ENCODE assay signal across 20 cellular contexts in genomic region chr6:112149236-112149635, GRCh38.
DNase-seq lines count a peak whose midpoint lies in the region; TF ChIP-seq lines count a peak whose summit lies in the region.
"Had no signal": no experiment of that assay in that cellular context is flagged by ENCODE, and none has a peak within 500 bp of the region (broad histone marks: within the 10 kb centered on the region; RNA-seq: fewer than 3 reads in every experiment).

No MANE protein-coding gene starts in this region.

- H3K9me2 ChIP-seq in GM23248 (ENCODE audit: insufficient read depth): no peaks in the 10 kb centered on the region

- no peaks in the 10 kb centered on the region for H4K20me1 ChIP-seq in GM23248 (ENCODE audit: insufficient read depth)

- peak overlapping the region; percentile 0 for H3K4me2 ChIP-seq in GM23248 (ENCODE audit: unreplicated experiment)
- H3K4me2 ChIP-seq: KMS-11 had no signal

- peak overlapping the region; percentile 65 for H3K9ac ChIP-seq in GM23248
- H3K9ac ChIP-seq: KMS-11 had no signal

- TF ChIP-seq CTCF in right atrium auricular region (IDR thresholded peaks at IDR 0.05): no peak
- no peak for TF ChIP-seq CTCF in stomach (IDR thresholded peaks at IDR 0.05)
- TF ChIP-seq CTCF in adrenal gland (IDR thresholded peaks at IDR 0.05): no peak

- TF ChIP-seq EP300 in stomach (IDR thresholded peaks at IDR 0.05): no peak

- 15 to 22% methylated on average over 1 of the region's 1 CpG for WGBS in GM23248 (ENCODE audit: low coverage in 1 of 2, low lambda C conversion rate in 2 of 2, missing lambda C conversion rate in 2 of 2), 2 experiments
- WGBS in stomach, 5 donors: 20 to 56% (median 35%) methylated on average over 1 of the region's 1 CpG
- 26 to 68% (median 35%) methylated on average over 1 of the region's 1 CpG for WGBS in adrenal gland, 4 donors

- in situ Hi-C loops in GM23248 (cut with MboI): no loop called here

- H3K27me3 ChIP-seq in GM23248 (replicated peaks; ENCODE audit: insufficient read depth) (no peaks in the 10 kb centered on the region), right atrium auricular region (no peaks in the 10 kb centered on the region), stomach (no peaks in the 10 kb centered on the region), adrenal gland (no peaks in the 10 kb centered on the region)
- H3K27me3 ChIP-seq: BE2C, neutrophil had no signal

- no peaks in the 10 kb centered on the region for H3K79me2 ChIP-seq in GM23248 (ENCODE audit: insufficient read depth)

- TF ChIP-seq POLR2A in stomach (IDR thresholded peaks at IDR 0.05): no peak
- TF ChIP-seq POLR2A in adrenal gland (IDR thresholded peaks at IDR 0.05): no peak

- H3K36me3 ChIP-seq in GM23248 (ENCODE audit: low read depth): peaks cover 90% of the 10 kb centered on the region
- peaks cover 23% of the 10 kb centered on the region for H3K36me3 ChIP-seq in right atrium auricular region
- H3K36me3 ChIP-seq in stomach: peaks cover 0 to 40% (median 23%) of the 10 kb centered on the region in 4 donors
- no peaks in the 10 kb centered on the region for H3K36me3 ChIP-seq in adrenal gland (replicated peaks in 1 of 2)
- H3K36me3 ChIP-seq: BE2C, neutrophil had no signal

- H3K4me1 ChIP-seq in GM23248 (ENCODE audit: insufficient read depth) (peaks cover 54% of the 10 kb centered on the region), right atrium auricular region (peaks cover 0 to 12% of the 10 kb centered on the region in 2 donors), stomach (peaks cover 0 to 18% (median 0%) of the 10 kb centered on the region in 4 donors), adrenal gland (replicated peaks in 1 of 2) (no peaks in the 10 kb centered on the region)

- H3K9me3 ChIP-seq in GM23248 (ENCODE audit: low read depth): no peaks in the 10 kb centered on the region
- no peaks in the 10 kb centered on the region for H3K9me3 ChIP-seq in right atrium auricular region
- H3K9me3 ChIP-seq in stomach: no peaks in the 10 kb centered on the region
- no peaks in the 10 kb centered on the region for H3K9me3 ChIP-seq in adrenal gland (replicated peaks in 1 of 3)
- H3K9me3 ChIP-seq: BE2C, neutrophil had no signal

- DNase-seq in GM23248 (no peak), RPMI7951 (ENCODE audit: low read depth) (peak; percentile 10), right atrium auricular region (ENCODE audit: low spot score) (no peak), stomach (no peak), adrenal gland (no peak), NCI-H146 (lab: John Stamatoyannopoulos, UW) (no peak), NOMO-1 treated with DMSO at 0.1 percent for 48 hours (lab: John Stamatoyannopoulos, UW; ENCODE audit: unreplicated experiment) (no peak)
- DNase-seq in stimulated activated CD4-positive, alpha-beta T cell treated with anti-CD3 and anti-CD28 coated beads, Interleukin-2, amount 100 ng/mL, for 48 hours: no peak
- DNase-seq: activated CD4-positive, alpha-beta T cell treated with anti-CD3 and anti-CD28 coated beads, Interleukin-2, amount 50 U/mL, for 1 hour; activated naive CD8-positive, alpha-beta T cell treated with anti-CD3 and anti-CD28 coated beads, Interleukin-2, amount 10 ng/mL, durations not matched to agents 7 days and 5 days; activated T-cell treated with anti-CD3 and anti-CD28 coated beads, Interleukin-2, amount 50 U/mL, for 1 hour; BE2C; caudate nucleus; effector memory CD8-positive, alpha-beta T cell; NCI-H1417; NCI-H226; SHP77 treated with DMSO at 0.1 percent for 48 hours had no signal

- H3F3A ChIP-seq in GM23248 (ENCODE audit: insufficient read depth): peaks cover 89% of the 10 kb centered on the region

- H3K4me3 ChIP-seq in GM23248 (no peak overlapping the region), right atrium auricular region (no peak overlapping the region), stomach (no peak overlapping the region), adrenal gland (no peak overlapping the region)

- no peak overlapping the region for H2AFZ ChIP-seq in GM23248

- intact Hi-C loops in stomach (cut with DNase I; ENCODE audit: low total_unique reads) (loop anchor here (10.0 kb wide), 1 partner anchor 344 kb away; no protein-coding TSS in a partner anchor), adrenal gland (cut with DNase I) (no loop called here)

- H3K27ac ChIP-seq in GM23248: peak overlapping the region; percentile 92
- peak overlapping the region; percentile 20 to 40 for H3K27ac ChIP-seq in right atrium auricular region
- H3K27ac ChIP-seq in stomach: peak overlapping the region in 4 of 5 donors; percentile 60 to 77 (median 70)
- H3K27ac ChIP-seq in adrenal gland: peak overlapping the region in 1 of 5 donors; percentile 38
- H3K27ac ChIP-seq: HL-60, KMS-11, neutrophil had no signal
